22 cellular contexts compared by ENCODE assay signal in genomic region chr1:7826363-7826762, GRCh38. TPM values are rescaled to one million over a fixed set of nuclear protein-coding genes. Genes with fewer than 3 reads are reported as not detected.
A peak's percentile ranks its signal among the peaks of the same experiment; 100 is the strongest.
DNase-seq lines count a peak whose midpoint lies in the region; ATAC-seq lines count a peak whose summit lies in the region.
"Had no signal": no experiment of that assay in that cellular context is flagged by ENCODE, and none has a peak within 500 bp of the region (broad histone marks: within the 10 kb centered on the region; RNA-seq: fewer than 3 reads in every experiment).

No MANE protein-coding gene starts in this region.

- H3K27me3 Mint-ChIP-seq in T-helper 1 cell treated with Interleukin-12 subunit alpha and Interleukin-12 subunit beta and Interleukin-4 antibody, amounts not matched to agents 30 μg/mL and 1 μg/mL, for 36 hours (ENCODE audit: low read depth) = no peaks in the 10 kb centered on the region
- no peaks in the 10 kb centered on the region for H3K27me3 Mint-ChIP-seq in CD8-positive, alpha-beta memory T cell
- H3K27me3 Mint-ChIP-seq in activated T-helper 1 cell treated with anti-CD3 and anti-CD28 coated beads, Interleukin-12 subunit alpha, Interleukin-12 subunit beta, Interleukin-2, Interleukin-4 antibody, amounts not matched to agents 30 ng/mL and 10 ng/mL and 1 ng/mL, durations not matched to agents 14 hours and 24 hours and 36 hours (ENCODE audit: insufficient read depth) = no peaks in the 10 kb centered on the region
- no peaks in the 10 kb centered on the region for H3K27me3 Mint-ChIP-seq in naive B cell
- H3K27me3 Mint-ChIP-seq: CD4-positive, alpha-beta T cell; stimulated activated naive B cell treated with anti-CD40 and anti-IgM and Interleukin-4, amounts not matched to agents 10 μg/mL and 1 μg/mL and 100 μg/mL, for 72 hours had no signal

- intact Hi-C loops in activated T-helper 1 cell treated with anti-CD3 and anti-CD28 coated beads, Interleukin-12 subunit alpha, Interleukin-12 subunit beta, Interleukin-2, Interleukin-4 antibody, amounts not matched to agents 30 ng/mL and 10 ng/mL and 1 ng/mL, durations not matched to agents 14 hours and 24 hours and 36 hours (cut with micrococcal nuclease) = no loop called here

- no peak overlapping the region for H3K4me3 ChIP-seq in CD8-positive, alpha-beta memory T cell (ENCODE audit: low read length)
- H3K4me3 ChIP-seq: GM12878, GM23338 had no signal

- H3K27ac ChIP-seq in CD8-positive, alpha-beta memory T cell (ENCODE audit: low read depth, low read length) = peak overlapping the region; percentile 64
- H3K27ac ChIP-seq: VCaP had no signal

- DNase-seq in T-helper 1 cell (no peak), naive B cell (no peak), epidermal melanocyte (ENCODE audit: insufficient read length, low spot score) (no peak)
- DNase-seq in CD8-positive, alpha-beta memory T cell = no peak
- DNase-seq in activated T-helper 1 cell treated with anti-CD3 and anti-CD28 coated beads, Interleukin-12 subunit alpha, Interleukin-12 subunit beta, Interleukin-2, Interleukin-4 antibody, amounts not matched to agents 30 ng/mL and 10 ng/mL and 1 ng/mL, durations not matched to agents 14 hours and 24 hours and 36 hours (ENCODE audit: low spot score) = no peak
- DNase-seq: EL; gastrocnemius medialis; NCI-H1092 treated with DMSO at 0.1 percent for 48 hours; NCI-H774; Peyer's patch; stimulated activated naive B cell treated with anti-CD40 and anti-IgM and Interleukin-4, amounts not matched to agents 10 μg/mL and 1 μg/mL and 100 μg/mL, for 72 hours had no signal

- no peaks in the 10 kb centered on the region for H3K27me3 ChIP-seq in CD8-positive, alpha-beta memory T cell (ENCODE audit: insufficient read depth, low read length, poor library complexity, severe bottlenecking)
- H3K27me3 ChIP-seq: ascending aorta, gastrocnemius medialis, Peyer's patch had no signal

- peaks cover 1% of the 10 kb centered on the region for H3K4me1 Mint-ChIP-seq in T-helper 1 cell treated with Interleukin-12 subunit alpha and Interleukin-12 subunit beta and Interleukin-4 antibody, amounts not matched to agents 30 μg/mL and 1 μg/mL, for 36 hours (ENCODE audit: low read depth)
- peaks cover 2 to 24% (median 12%) of the 10 kb centered on the region in 3 donors for H3K4me1 Mint-ChIP-seq in CD8-positive, alpha-beta memory T cell
- H3K4me1 Mint-ChIP-seq in activated T-helper 1 cell treated with anti-CD3 and anti-CD28 coated beads, Interleukin-12 subunit alpha, Interleukin-12 subunit beta, Interleukin-2, Interleukin-4 antibody, amounts not matched to agents 30 ng/mL and 10 ng/mL and 1 ng/mL, durations not matched to agents 14 hours and 24 hours and 36 hours (ENCODE audit: low read depth) = peaks cover 14% of the 10 kb centered on the region
- H3K4me1 Mint-ChIP-seq in naive B cell = peaks cover 3 to 22% (median 11%) of the 10 kb centered on the region in 3 donors
- H3K4me1 Mint-ChIP-seq: GM23338 had no signal

- peaks cover 6% of the 10 kb centered on the region for H3K36me3 Mint-ChIP-seq in T-helper 1 cell treated with Interleukin-12 subunit alpha and Interleukin-12 subunit beta and Interleukin-4 antibody, amounts not matched to agents 30 μg/mL and 1 μg/mL, for 36 hours (ENCODE audit: low read depth)
- H3K36me3 Mint-ChIP-seq in CD8-positive, alpha-beta memory T cell = peaks cover 5 to 38% (median 7%) of the 10 kb centered on the region in 3 donors
- H3K36me3 Mint-ChIP-seq in activated T-helper 1 cell treated with anti-CD3 and anti-CD28 coated beads, Interleukin-12 subunit alpha, Interleukin-12 subunit beta, Interleukin-2, Interleukin-4 antibody, amounts not matched to agents 30 ng/mL and 10 ng/mL and 1 ng/mL, durations not matched to agents 14 hours and 24 hours and 36 hours (ENCODE audit: low read depth) = peaks cover 9% of the 10 kb centered on the region
- peaks cover 0 to 6% of the 10 kb centered on the region in 2 donors for H3K36me3 Mint-ChIP-seq in naive B cell

- peak overlapping the region; percentile 94 for H3K27ac Mint-ChIP-seq in T-helper 1 cell treated with Interleukin-12 subunit alpha and Interleukin-12 subunit beta and Interleukin-4 antibody, amounts not matched to agents 30 μg/mL and 1 μg/mL, for 36 hours
- H3K27ac Mint-ChIP-seq in CD8-positive, alpha-beta memory T cell = peak overlapping the region in 5 of 8 donors; percentile 50 to 98 (median 86)
- no peak overlapping the region for H3K27ac Mint-ChIP-seq in activated T-helper 1 cell treated with anti-CD3 and anti-CD28 coated beads, Interleukin-12 subunit alpha, Interleukin-12 subunit beta, Interleukin-2, Interleukin-4 antibody, amounts not matched to agents 30 ng/mL and 10 ng/mL and 1 ng/mL, durations not matched to agents 14 hours and 24 hours and 36 hours
- H3K27ac Mint-ChIP-seq in naive B cell = no peak overlapping the region
- H3K27ac Mint-ChIP-seq: GM23338; stimulated activated naive B cell treated with anti-CD40 and anti-IgM and Interleukin-4, amounts not matched to agents 10 μg/mL and 1 μg/mL and 100 μg/mL, for 72 hours had no signal

- POLR2A ChIA-PET in CD8-positive, alpha-beta memory T cell (lab: Charles Lee) = no interaction called here

- no peaks in the 10 kb centered on the region for H3K9me3 Mint-ChIP-seq in T-helper 1 cell treated with Interleukin-12 subunit alpha and Interleukin-12 subunit beta and Interleukin-4 antibody, amounts not matched to agents 30 μg/mL and 1 μg/mL, for 36 hours
- H3K9me3 Mint-ChIP-seq in CD8-positive, alpha-beta memory T cell = no peaks in the 10 kb centered on the region
- no peaks in the 10 kb centered on the region for H3K9me3 Mint-ChIP-seq in activated T-helper 1 cell treated with anti-CD3 and anti-CD28 coated beads, Interleukin-12 subunit alpha, Interleukin-12 subunit beta, Interleukin-2, Interleukin-4 antibody, amounts not matched to agents 30 ng/mL and 10 ng/mL and 1 ng/mL, durations not matched to agents 14 hours and 24 hours and 36 hours
- H3K9me3 Mint-ChIP-seq in naive B cell = peaks cover 0 to 2% (median 0%) of the 10 kb centered on the region in 7 donors
- H3K9me3 Mint-ChIP-seq: CD4-positive, alpha-beta T cell; GM23338; stimulated activated naive B cell treated with anti-CD40 and anti-IgM and Interleukin-4, amounts not matched to agents 10 μg/mL and 1 μg/mL and 100 μg/mL, for 72 hours had no signal

- no peak for ATAC-seq in naive B cell (ENCODE audit: low read depth in 2 of 2)
- ATAC-seq in GM21360 (IDR thresholded peaks at IDR 0.05; ENCODE audit: unreplicated experiment) = no peak
- no peak for ATAC-seq in HG02973 (IDR thresholded peaks at IDR 0.05; ENCODE audit: unreplicated experiment)
- ATAC-seq: gastrocnemius medialis, GM12878, GM23338 had no signal

- CTCF ChIA-PET in CD8-positive, alpha-beta memory T cell (lab: Charles Lee) = no interaction called here

- H3K36me3 ChIP-seq in CD8-positive, alpha-beta memory T cell (ENCODE audit: insufficient read depth, low read length) = no peaks in the 10 kb centered on the region

- H3K4me3 Mint-ChIP-seq in T-helper 1 cell treated with Interleukin-12 subunit alpha and Interleukin-12 subunit beta and Interleukin-4 antibody, amounts not matched to agents 30 μg/mL and 1 μg/mL, for 36 hours = peak overlapping the region; percentile 91
- peak overlapping the region in 5 of 7 donors; percentile 88 to 98 (median 91) for H3K4me3 Mint-ChIP-seq in CD8-positive, alpha-beta memory T cell
- H3K4me3 Mint-ChIP-seq in activated T-helper 1 cell treated with anti-CD3 and anti-CD28 coated beads, Interleukin-12 subunit alpha, Interleukin-12 subunit beta, Interleukin-2, Interleukin-4 antibody, amounts not matched to agents 30 ng/mL and 10 ng/mL and 1 ng/mL, durations not matched to agents 14 hours and 24 hours and 36 hours = peak overlapping the region; percentile 94
- peak overlapping the region in 6 of 8 donors; percentile 42 to 92 (median 88) for H3K4me3 Mint-ChIP-seq in naive B cell
- H3K4me3 Mint-ChIP-seq: GM23338 had no signal

- no peaks in the 10 kb centered on the region for H3K9me3 ChIP-seq in CD8-positive, alpha-beta memory T cell (ENCODE audit: low read length)
- H3K9me3 ChIP-seq: ascending aorta, gastrocnemius medialis, Peyer's patch had no signal

- no peaks in the 10 kb centered on the region for H3K4me1 ChIP-seq in CD8-positive, alpha-beta memory T cell (ENCODE audit: insufficient read depth, low read length)
- H3K4me1 ChIP-seq: ascending aorta, Peyer's patch had no signal

RNA-seq across cellular contexts. Expression of gene UTS2, which starts 26.5 kb away (rescaled TPM):
- total RNA-seq in CD8-positive, alpha-beta memory T cell = under 1 TPM in 1 of 2 experiments, not detected in 1; 0.27 TPM
- polyA plus RNA-seq in CD8-positive, alpha-beta memory T cell = 10.0 TPM
- not detected in 2 replicates for total RNA-seq in activated T-helper 1 cell treated with anti-CD3 and anti-CD28 coated beads, Interleukin-12 subunit alpha, Interleukin-12 subunit beta, Interleukin-2, Interleukin-4 antibody, amounts not matched to agents 30 ng/mL and 10 ng/mL and 1 ng/mL, durations not matched to agents 14 hours and 24 hours and 36 hours
- not detected for polyA plus RNA-seq in naive B cell (ENCODE audit: low read depth in 6 of 6)
- total RNA-seq: A172; ascending aorta; CD4-positive, alpha-beta T cell; gastrocnemius medialis; GM12878; GM23338 had no signal
- polyA plus RNA-seq: GM12878, GM23338, liver, urinary bladder had no signal

RNA-seq across cellular contexts. Expression of gene PER3, which starts 42.3 kb away (rescaled TPM):
- 1 to 10 TPM; 4.7 TPM for total RNA-seq in CD8-positive, alpha-beta memory T cell
- 6.3 TPM for polyA plus RNA-seq in CD8-positive, alpha-beta memory T cell
- total RNA-seq in activated T-helper 1 cell treated with anti-CD3 and anti-CD28 coated beads, Interleukin-12 subunit alpha, Interleukin-12 subunit beta, Interleukin-2, Interleukin-4 antibody, amounts not matched to agents 30 ng/mL and 10 ng/mL and 1 ng/mL, durations not matched to agents 14 hours and 24 hours and 36 hours = 4.0 and 4.4 TPM in 2 replicates
- polyA plus RNA-seq in naive B cell (ENCODE audit: low read depth in 6 of 6) = 1 to 10 TPM in 4 of 6 donors, under 1 TPM in 2; 0.48 to 2.7 (median 1.6) TPM

RNA-seq across cellular contexts. Expression of gene VAMP3, which starts 55.3 kb away (rescaled TPM):
- 10 to 100 TPM; 27.3 to 32.5 TPM for total RNA-seq in CD8-positive, alpha-beta memory T cell
- polyA plus RNA-seq in CD8-positive, alpha-beta memory T cell = 41.7 TPM
- 25.1 and 26.8 TPM in 2 replicates for total RNA-seq in activated T-helper 1 cell treated with anti-CD3 and anti-CD28 coated beads, Interleukin-12 subunit alpha, Interleukin-12 subunit beta, Interleukin-2, Interleukin-4 antibody, amounts not matched to agents 30 ng/mL and 10 ng/mL and 1 ng/mL, durations not matched to agents 14 hours and 24 hours and 36 hours
- 10 to 100 TPM; 30.3 to 42.3 (median 38.0) TPM for polyA plus RNA-seq in naive B cell (ENCODE audit: low read depth in 6 of 6)

Comparison
In these comparisons a context has a peak if more than half of its experiments do, and no peak if none do; other contexts are left out.
1. H3K27ac Mint-ChIP-seq: peak in T-helper 1 cell treated with Interleukin-12 subunit alpha and Interleukin-12 subunit beta and Interleukin-4 antibody, amounts not matched to agents 30 μg/mL and 1 μg/mL, for 36 hours (single experiment) and CD8-positive, alpha-beta memory T cell (5 of 8); none in activated T-helper 1 cell treated with anti-CD3 and anti-CD28 coated beads, Interleukin-12 subunit alpha, Interleukin-12 subunit beta, Interleukin-2, Interleukin-4 antibody, amounts not matched to agents 30 ng/mL and 10 ng/mL and 1 ng/mL, durations not matched to agents 14 hours and 24 hours and 36 hours (single experiment) and naive B cell (0 of 6).
2. Peak in every context shown above with its lines, with median percentiles within 50 percentile points of each other: H3K4me3 Mint-ChIP-seq.